34 cellular contexts compared by ENCODE assay signal in genomic region chrX:39283239-39283638, GRCh38.
A peak's percentile ranks its signal among the peaks of the same experiment; 100 is the strongest.
DNase-seq lines count a peak whose midpoint lies in the region; ATAC-seq, FAIRE-seq and TF ChIP-seq lines count a peak whose summit lies in the region.
"Had no signal": no experiment of that assay in that cellular context is flagged by ENCODE, and none has a peak within 500 bp of the region (broad histone marks: within the 10 kb centered on the region; RNA-seq: fewer than 3 reads in every experiment).

No MANE protein-coding gene starts in this region.

- H3K4me1 ChIP-seq in HepG2 (ENCODE audit: insufficient read depth, low read length) (no peaks in the 10 kb centered on the region), right lobe of liver (no peaks in the 10 kb centered on the region), HEK293 (ENCODE audit: control insufficient read depth, insufficient read depth, low read length) (no peaks in the 10 kb centered on the region), K562 (replicated peaks in 1 of 2; ENCODE audit: control insufficient read depth in 2 of 2, insufficient read depth in 2 of 2, low read length in 2 of 2) (no peaks in the 10 kb centered on the region)
- H3K4me1 ChIP-seq: A549; BE2C; BLaER1; BLaER1 treated with 17β-estradiol and CSF1 and Interleukin-3, amounts not matched to agents 10 nM and 100 nM; Caco-2 had no signal

- TF ChIP-seq CTCF in HepG2 (CRISPR knock-in tag; IDR thresholded peaks at IDR 0.05) (no peak), right lobe of liver (IDR thresholded peaks at IDR 0.05) (no peak), D721Med (IDR thresholded peaks at IDR 0.05; ENCODE audit: insufficient read depth, missing control alignments) (no peak), HEK293 (tag by site-specific recombination; IDR thresholded peaks at IDR 0.05) (no peak), K562 (IDR thresholded peaks at IDR 0.05 in 2 of 3, conservative IDR thresholded peaks at IDR 0.05 in 1 of 3; ENCODE audit: insufficient read depth in 2 of 3, low read depth in 1 of 3, low read length in 3 of 3) (no peak)

- ATAC-seq in HepG2: no peak
- ATAC-seq in right lobe of liver: no peak
- ATAC-seq in K562: no peak
- ATAC-seq: A549; CD8-positive, alpha-beta T cell had no signal

- no peak for TF ChIP-seq POLR2A in HepG2 (IDR thresholded peaks at IDR 0.05; ENCODE audit: insufficient read depth in 1 of 2, low read depth in 2 of 2, low read length in 2 of 2)
- no peak for TF ChIP-seq POLR2A in right lobe of liver (IDR thresholded peaks at IDR 0.05)
- no peak for TF ChIP-seq POLR2A in K562 (conservative IDR thresholded peaks at IDR 0.05)

- H3K9me1 ChIP-seq in K562 (ENCODE audit: control insufficient read depth, insufficient read depth, low read length): no peaks in the 10 kb centered on the region

- no TSS peak for BruUV-seq in HepG2 (replicated peaks; lab: Mats Ljungman, UMichigan)
- BruUV-seq in K562 (replicated peaks; lab: Mats Ljungman, UMichigan): no TSS peak

- H4K20me1 ChIP-seq in HepG2 (ENCODE audit: insufficient read depth, low read length): no peaks in the 10 kb centered on the region
- H4K20me1 ChIP-seq in K562 (replicated peaks; ENCODE audit: control insufficient read depth, insufficient read depth, low read length): no peaks in the 10 kb centered on the region
- H4K20me1 ChIP-seq: BLaER1; BLaER1 treated with 17β-estradiol and CSF1 and Interleukin-3, amounts not matched to agents 10 nM and 100 nM had no signal

- intact Hi-C loops in HepG2 (cut with micrococcal nuclease; ENCODE audit: unreplicated experiment) (no loop called here), right lobe of liver (cut with DNase I) (no loop called here), K562 (cut with micrococcal nuclease) (no loop called here)

- H3K36me3 ChIP-seq in HepG2 (replicated peaks in 1 of 2; ENCODE audit: control insufficient read depth in 1 of 2, insufficient read depth in 2 of 2, low read length in 2 of 2) (no peaks in the 10 kb centered on the region), right lobe of liver (no peaks in the 10 kb centered on the region), HEK293 (ENCODE audit: control insufficient read depth in 2 of 2, insufficient read depth in 1 of 2, low read length in 2 of 2) (no peaks in the 10 kb centered on the region), K562 (ENCODE audit: control insufficient read depth, insufficient read depth, low read length) (no peaks in the 10 kb centered on the region)
- H3K36me3 ChIP-seq: BE2C; BLaER1; BLaER1 treated with 17β-estradiol and CSF1 and Interleukin-3, amounts not matched to agents 10 nM and 100 nM had no signal

- TF ChIP-seq EP300 in HepG2 (IDR thresholded peaks at IDR 0.05; ENCODE audit: low read depth in 2 of 2, low read length in 2 of 2): no peak
- no peak for TF ChIP-seq EP300 in HepG2 (CRISPR knock-in tag; IDR thresholded peaks at IDR 0.05; ENCODE audit: borderline replicate concordance)
- TF ChIP-seq EP300 in K562 (IDR thresholded peaks at IDR 0.05; ENCODE audit: low read length): no peak

- H3K9me3 ChIP-seq in HepG2 (ENCODE audit: low read length): peaks cover 7% of the 10 kb centered on the region
- peaks cover 0 to 16% (median 1%) of the 10 kb centered on the region in 4 donors for H3K9me3 ChIP-seq in right lobe of liver
- no peaks in the 10 kb centered on the region for H3K9me3 ChIP-seq in HEK293 (ENCODE audit: control insufficient read depth, insufficient read depth, low read depth, low read length)
- H3K9me3 ChIP-seq in K562 (replicated peaks; ENCODE audit: control insufficient read depth, insufficient read depth, low read depth, low read length): peaks cover 4% of the 10 kb centered on the region; the same call in 1 of the 2 replicates
- H3K9me3 ChIP-seq: BE2C, Caco-2 had no signal

- no peak overlapping the region for H3K4me2 ChIP-seq in HepG2 (ENCODE audit: low read depth, low read length)
- no peak overlapping the region for H3K4me2 ChIP-seq in K562 (ENCODE audit: insufficient read depth, low read length)
- H3K4me2 ChIP-seq: A549; BLaER1; BLaER1 treated with 17β-estradiol and CSF1 and Interleukin-3, amounts not matched to agents 10 nM and 100 nM had no signal

- CTCF ChIA-PET in HepG2 (lab: Yijun Ruan, JAX; ENCODE audit: low intra/inter-chr PET ratio, low total read pairs) (no interaction called here), HEK293 (lab: Yijun Ruan, JAX) (no interaction called here), K562 (lab: Yijun Ruan, JAX; ENCODE audit: low intra/inter-chr PET ratio) (no interaction called here)

- DNase-seq in HepG2 (ENCODE audit: low spot score): no peak
- DNase-seq in right lobe of liver: no peak
- no peak for DNase-seq in D721Med (ENCODE audit: insufficient read length, low spot score)
- DNase-seq in K562 (ENCODE audit: extremely low read depth in 1 of 4, low spot score in 3 of 4): no peak
- DNase-seq in COLO829 (ENCODE audit: low spot score): no peak
- DNase-seq in DMS114 treated with DMSO at 0.1 percent for 48 hours (lab: John Stamatoyannopoulos, UW; ENCODE audit: unreplicated experiment): no peak
- DNase-seq in NCI-H2227 (lab: John Stamatoyannopoulos, UW; ENCODE audit: unreplicated experiment): no peak
- DNase-seq: 8988T; ACHN; AML-193; BE2C; C1 segment of cervical spinal cord; Caco-2; Calu3; CD4-positive, alpha-beta memory T cell; CD4-positive, alpha-beta T cell; CD4-positive, CD25-positive, alpha-beta regulatory T cell; CD8-positive, alpha-beta memory T cell; CD8-positive, alpha-beta T cell; COR-L47; DMS 273 treated with DMSO at 0.1 percent for 48 hours; DMS153; DMS53; DMS79; DMS79 treated with DMSO at 0.1 percent for 48 hours; DND-41; EL had no signal

- H2AFZ ChIP-seq in HepG2 (ENCODE audit: low read length): no peak overlapping the region
- H2AFZ ChIP-seq in K562 (ENCODE audit: low read depth, low read length): no peak overlapping the region

- H3K79me2 ChIP-seq in HepG2 (ENCODE audit: insufficient read depth, low read length) (no peaks in the 10 kb centered on the region), K562 (ENCODE audit: control insufficient read depth, insufficient read depth, low read length) (no peaks in the 10 kb centered on the region)

- H3K9ac ChIP-seq in HepG2 (ENCODE audit: insufficient read depth, low read depth, low read length) (no peak overlapping the region), K562 (ENCODE audit: insufficient read depth in 1 of 2, low read depth in 2 of 2, low read length in 2 of 2) (no peak overlapping the region)
- H3K9ac ChIP-seq: BLaER1; BLaER1 treated with 17β-estradiol and CSF1 and Interleukin-3, amounts not matched to agents 10 nM and 100 nM had no signal

- no peak for TF ChIP-seq RAD21 in HepG2 (CRISPR knock-in tag; IDR thresholded peaks at IDR 0.05)
- TF ChIP-seq RAD21 in K562 (CRISPR knock-in tag; conservative IDR thresholded peaks at IDR 0.05 in 1 of 2, IDR thresholded peaks at IDR 0.05 in 1 of 2): no peak

- H3K27ac ChIP-seq in HepG2 (ENCODE audit: extremely low read length, insufficient read depth, low read length) (no peak overlapping the region), right lobe of liver (no peak overlapping the region), HEK293 (ENCODE audit: extremely low read depth, low read depth, low read length) (no peak overlapping the region), K562 (ENCODE audit: extremely low read depth, low read depth, low read length) (no peak overlapping the region)
- H3K27ac ChIP-seq: 22Rv1; A549; BLaER1; BLaER1 treated with 17β-estradiol and CSF1 and Interleukin-3, amounts not matched to agents 10 nM and 100 nM; C4-2B had no signal

- in situ Hi-C loops in HepG2 (cut with HindIII; ENCODE audit: extremely low pct_ligation_motif_present, low pct_unique_long_range_greater_than_20kb) (no loop called here), K562 (cut with MboI) (no loop called here)

- H3K27me3 ChIP-seq in HepG2 (ENCODE audit: control insufficient read depth in 1 of 2, insufficient read depth in 2 of 2, low read length in 2 of 2) (no peaks in the 10 kb centered on the region), right lobe of liver (no peaks in the 10 kb centered on the region), K562 (ENCODE audit: control insufficient read depth in 2 of 2, insufficient read depth in 2 of 2, low read length in 2 of 2) (no peaks in the 10 kb centered on the region)
- H3K27me3 ChIP-seq: BE2C; BLaER1; BLaER1 treated with 17β-estradiol and CSF1 and Interleukin-3, amounts not matched to agents 10 nM and 100 nM had no signal

- POLR2A ChIA-PET in HepG2 (lab: Yijun Ruan, JAX) (no interaction called here), HEK293 (lab: Yijun Ruan, JAX) (no interaction called here), K562 (lab: Yijun Ruan, JAX) (no interaction called here)

- FAIRE-seq in HepG2 (lab: Jason Lieb, UNC) (no peak), D721Med (lab: Jason Lieb, UNC) (peak; percentile 51), K562 (lab: Jason Lieb, UNC) (no peak)
- FAIRE-seq: A549, G401.6 had no signal

- H3K4me3 ChIP-seq in HepG2 (replicated peaks in 1 of 3; ENCODE audit: insufficient read depth in 1 of 3, low read depth in 2 of 3, low read length in 3 of 3) (no peak overlapping the region), right lobe of liver (no peak overlapping the region), HEK293 (ENCODE audit: low read depth, low read length) (no peak overlapping the region), K562 (no peak overlapping the region)
- H3K4me3 ChIP-seq: A549; BLaER1; BLaER1 treated with 17β-estradiol and CSF1 and Interleukin-3, amounts not matched to agents 10 nM and 100 nM had no signal

TF ChIP-seq in HepG2, 621 proteins besides CTCF, POLR2A, EP300 and RAD21:
- TF ChIP-seq ZFP1 (CRISPR knock-in tag; IDR thresholded peaks at IDR 0.05) (peak; percentile 74; the same call in 1 of the 2 replicates), CCAR2 (optimal IDR thresholded peaks at IDR 0.05; ENCODE audit: low read depth, low read length) (no peak)
TF ChIP-seq in HepG2: peak in this region for 1.

TF ChIP-seq in HEK293, 187 proteins besides CTCF, POLR2A, EP300 and RAD21 (continues in another document):
- TF ChIP-seq TRIM28 (IDR thresholded peaks at IDR 0.05; ENCODE audit: borderline replicate concordance, low read length) (peak; percentile 53; the same call in 1 of the 2 replicates), SETDB1 (IDR thresholded peaks at IDR 0.05; ENCODE audit: insufficient read length, low read length) (peak; percentile 62)

TF ChIP-seq in K562, 482 proteins besides CTCF, POLR2A, EP300 and RAD21 (continues in another document):
- TF ChIP-seq ZC3H4 (CRISPR knock-in tag; IDR thresholded peaks at IDR 0.05; ENCODE audit: borderline replicate concordance): no peak
- no peak for TF ChIP-seq SPI1 (IDR thresholded peaks at IDR 0.05; ENCODE audit: borderline replicate concordance, low read depth, low read length)
- TF ChIP-seq MLLT1 (IDR thresholded peaks at IDR 0.05): no peak

Comparison
In these comparisons a context has a peak if more than half of its experiments do, and no peak if none do; other contexts are left out.
1. Of the 241 proteins assayed by ChIP-seq in both HepG2 and K562: peak only in HepG2: none; only in K562: none; in both: ZFP1; in neither: 240.